19 cellular contexts compared by ENCODE assay signal in genomic region chr7:124137664-124138063, GRCh38.
A peak's percentile ranks its signal among the peaks of the same experiment; 100 is the strongest.
DNase-seq lines count a peak whose midpoint lies in the region; FAIRE-seq and TF ChIP-seq lines count a peak whose summit lies in the region.
"Had no signal": no experiment of that assay in that cellular context is flagged by ENCODE, and none has a peak within 500 bp of the region (broad histone marks: within the 10 kb centered on the region; RNA-seq: fewer than 3 reads in every experiment).

No MANE protein-coding gene starts in this region.

- no peaks in the 10 kb centered on the region for H3K4me1 ChIP-seq in right atrium auricular region
- H3K4me1 ChIP-seq: A549; BLaER1 treated with 17β-estradiol and CSF1 and Interleukin-3, amounts not matched to agents 10 nM and 100 nM; Caco-2 had no signal

- no peak overlapping the region for H3K4me3 ChIP-seq in right atrium auricular region
- H3K4me3 ChIP-seq: A549; BLaER1 treated with 17β-estradiol and CSF1 and Interleukin-3, amounts not matched to agents 10 nM and 100 nM had no signal

- H3K27me3 ChIP-seq in right atrium auricular region: peaks cover 0 to 2% of the 10 kb centered on the region in 2 donors
- H3K27me3 ChIP-seq: BLaER1 treated with 17β-estradiol and CSF1 and Interleukin-3, amounts not matched to agents 10 nM and 100 nM had no signal

- peak; percentile 21 for FAIRE-seq in GM18507 (lab: Jason Lieb, UNC)
- peak; percentile 53 for FAIRE-seq in colon (lab: Jason Lieb, UNC)
- FAIRE-seq in islet of Langerhans (lab: Jason Lieb, UNC): peak; percentile 38
- FAIRE-seq: A549, D721Med, G401.6, GM12891 had no signal

- H3K36me3 ChIP-seq in right atrium auricular region: no peaks in the 10 kb centered on the region
- H3K36me3 ChIP-seq: BLaER1 treated with 17β-estradiol and CSF1 and Interleukin-3, amounts not matched to agents 10 nM and 100 nM had no signal

- peaks cover 0 to 8% of the 10 kb centered on the region in 2 donors for H3K9me3 ChIP-seq in right atrium auricular region
- H3K9me3 ChIP-seq: A549, Caco-2 had no signal

- DNase-seq in GM18507 (ENCODE audit: extremely low spot score, insufficient read length, low read depth): no peak
- no peak for DNase-seq in activated CD4-positive, CD25-positive, alpha-beta regulatory T cell (lab: John Stamatoyannopoulos, UW)
- DNase-seq in right atrium auricular region (ENCODE audit: low spot score): no peak
- DNase-seq: AML-193; Caco-2; Calu3; CD4-positive, alpha-beta T cell; CD8-positive, alpha-beta T cell; DMS79 treated with DMSO at 0.1 percent for 48 hours; GF-D8 had no signal

- H3K27ac ChIP-seq in right atrium auricular region: no peak overlapping the region
- H3K27ac ChIP-seq: 22Rv1; A549; BLaER1 treated with 17β-estradiol and CSF1 and Interleukin-3, amounts not matched to agents 10 nM and 100 nM; C4-2B had no signal

- TF ChIP-seq CTCF in right atrium auricular region (IDR thresholded peaks at IDR 0.05): no peak
